In genomic region chr2:18559941-18560796, GRCh38 we compare ENCODE assay signal across 1 cellular context.
A peak's percentile ranks its signal among the peaks of the same experiment; 100 is the strongest.
TF ChIP-seq lines count a peak whose summit lies in the region.

A gene with protein sequence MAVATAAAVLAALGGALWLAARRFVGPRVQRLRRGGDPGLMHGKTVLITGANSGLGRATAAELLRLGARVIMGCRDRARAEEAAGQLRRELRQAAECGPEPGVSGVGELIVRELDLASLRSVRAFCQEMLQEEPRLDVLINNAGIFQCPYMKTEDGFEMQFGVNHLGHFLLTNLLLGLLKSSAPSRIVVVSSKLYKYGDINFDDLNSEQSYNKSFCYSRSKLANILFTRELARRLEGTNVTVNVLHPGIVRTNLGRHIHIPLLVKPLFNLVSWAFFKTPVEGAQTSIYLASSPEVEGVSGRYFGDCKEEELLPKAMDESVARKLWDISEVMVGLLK (minus strand): TSS chr2:18560653. CDS start chr2:18560572, 81 bp downstream.

TF ChIP-seq in HEK293, 187 proteins besides CTCF, POLR2A, EP300 and RAD21 (continued from another document):
- no peak for TF ChIP-seq ZNF645 (tag by site-specific recombination; IDR thresholded peaks at IDR 0.05)
- peak; percentile 73; the same call in 1 of the 2 replicates for TF ChIP-seq YY2 (tag by site-specific recombination; IDR thresholded peaks at IDR 0.05)
- TF ChIP-seq ZNF544 (tag by site-specific recombination; IDR thresholded peaks at IDR 0.05) = no peak
- no peak for TF ChIP-seq ZNF707 (tag by site-specific recombination; IDR thresholded peaks at IDR 0.05)
- TF ChIP-seq ZNF660 (tag by site-specific recombination; IDR thresholded peaks at IDR 0.05) = peak; percentile 65; the same call in 1 of the 2 replicates
- TF ChIP-seq ZNF76 (tag by site-specific recombination; IDR thresholded peaks at IDR 0.05; ENCODE audit: borderline replicate concordance, low read depth) = peak; percentile 95
- TF ChIP-seq ZNF211 (tag by site-specific recombination; IDR thresholded peaks at IDR 0.05; ENCODE audit: low read depth) = no peak
- no peak for TF ChIP-seq ZNF37A (tag by site-specific recombination; IDR thresholded peaks at IDR 0.05)
- TF ChIP-seq ZBTB48 (tag by site-specific recombination; IDR thresholded peaks at IDR 0.05) = peak; percentile 81
- TF ChIP-seq ZIC2 (tag by site-specific recombination; IDR thresholded peaks at IDR 0.05) = peak; percentile 63
- peak; percentile 70; the same call in 1 of the 2 replicates for TF ChIP-seq ZBTB17 (tag by site-specific recombination; IDR thresholded peaks at IDR 0.05)
- TF ChIP-seq ZBTB26 (tag by site-specific recombination; optimal IDR thresholded peaks at IDR 0.05) = peak; percentile 82
- TF ChIP-seq SP7 (tag by site-specific recombination; IDR thresholded peaks at IDR 0.05) = peak; percentile 10; the same call in 1 of the 2 replicates
- TF ChIP-seq ZNF677 (tag by site-specific recombination; IDR thresholded peaks at IDR 0.05) = 0 out of 2 replicates have a peak, but pooled peaks have one; percentile 21
- no peak for TF ChIP-seq BCL11B (tag by site-specific recombination; IDR thresholded peaks at IDR 0.05; ENCODE audit: low read depth)
- TF ChIP-seq, protein P1, sequence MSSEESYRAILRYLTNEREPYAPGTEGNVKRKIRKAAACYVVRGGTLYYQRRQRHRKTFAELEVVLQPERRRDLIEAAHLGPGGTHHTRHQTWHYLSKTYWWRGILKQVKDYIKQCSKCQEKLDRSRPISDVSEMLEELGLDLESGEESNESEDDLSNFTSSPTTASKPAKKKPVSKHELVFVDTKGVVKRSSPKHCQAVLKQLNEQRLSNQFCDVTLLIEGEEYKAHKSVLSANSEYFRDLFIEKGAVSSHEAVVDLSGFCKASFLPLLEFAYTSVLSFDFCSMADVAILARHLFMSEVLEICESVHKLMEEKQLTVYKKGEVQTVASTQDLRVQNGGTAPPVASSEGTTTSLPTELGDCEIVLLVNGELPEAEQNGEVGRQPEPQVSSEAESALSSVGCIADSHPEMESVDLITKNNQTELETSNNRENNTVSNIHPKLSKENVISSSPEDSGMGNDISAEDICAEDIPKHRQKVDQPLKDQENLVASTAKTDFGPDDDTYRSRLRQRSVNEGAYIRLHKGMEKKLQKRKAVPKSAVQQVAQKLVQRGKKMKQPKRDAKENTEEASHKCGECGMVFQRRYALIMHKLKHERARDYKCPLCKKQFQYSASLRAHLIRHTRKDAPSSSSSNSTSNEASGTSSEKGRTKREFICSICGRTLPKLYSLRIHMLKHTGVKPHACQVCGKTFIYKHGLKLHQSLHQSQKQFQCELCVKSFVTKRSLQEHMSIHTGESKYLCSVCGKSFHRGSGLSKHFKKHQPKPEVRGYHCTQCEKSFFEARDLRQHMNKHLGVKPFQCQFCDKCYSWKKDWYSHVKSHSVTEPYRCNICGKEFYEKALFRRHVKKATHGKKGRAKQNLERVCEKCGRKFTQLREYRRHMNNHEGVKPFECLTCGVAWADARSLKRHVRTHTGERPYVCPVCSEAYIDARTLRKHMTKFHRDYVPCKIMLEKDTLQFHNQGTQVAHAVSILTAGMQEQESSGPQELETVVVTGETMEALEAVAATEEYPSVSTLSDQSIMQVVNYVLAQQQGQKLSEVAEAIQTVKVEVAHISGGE (tag by site-specific recombination; conservative IDR thresholded peaks at IDR 0.05; ENCODE audit: low read depth) = peak; percentile 59
- TF ChIP-seq, protein P2, sequence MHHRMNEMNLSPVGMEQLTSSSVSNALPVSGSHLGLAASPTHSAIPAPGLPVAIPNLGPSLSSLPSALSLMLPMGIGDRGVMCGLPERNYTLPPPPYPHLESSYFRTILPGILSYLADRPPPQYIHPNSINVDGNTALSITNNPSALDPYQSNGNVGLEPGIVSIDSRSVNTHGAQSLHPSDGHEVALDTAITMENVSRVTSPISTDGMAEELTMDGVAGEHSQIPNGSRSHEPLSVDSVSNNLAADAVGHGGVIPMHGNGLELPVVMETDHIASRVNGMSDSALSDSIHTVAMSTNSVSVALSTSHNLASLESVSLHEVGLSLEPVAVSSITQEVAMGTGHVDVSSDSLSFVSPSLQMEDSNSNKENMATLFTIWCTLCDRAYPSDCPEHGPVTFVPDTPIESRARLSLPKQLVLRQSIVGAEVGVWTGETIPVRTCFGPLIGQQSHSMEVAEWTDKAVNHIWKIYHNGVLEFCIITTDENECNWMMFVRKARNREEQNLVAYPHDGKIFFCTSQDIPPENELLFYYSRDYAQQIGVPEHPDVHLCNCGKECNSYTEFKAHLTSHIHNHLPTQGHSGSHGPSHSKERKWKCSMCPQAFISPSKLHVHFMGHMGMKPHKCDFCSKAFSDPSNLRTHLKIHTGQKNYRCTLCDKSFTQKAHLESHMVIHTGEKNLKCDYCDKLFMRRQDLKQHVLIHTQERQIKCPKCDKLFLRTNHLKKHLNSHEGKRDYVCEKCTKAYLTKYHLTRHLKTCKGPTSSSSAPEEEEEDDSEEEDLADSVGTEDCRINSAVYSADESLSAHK (tag by site-specific recombination; IDR thresholded peaks at IDR 0.05) = no peak
- TF ChIP-seq, protein P3, sequence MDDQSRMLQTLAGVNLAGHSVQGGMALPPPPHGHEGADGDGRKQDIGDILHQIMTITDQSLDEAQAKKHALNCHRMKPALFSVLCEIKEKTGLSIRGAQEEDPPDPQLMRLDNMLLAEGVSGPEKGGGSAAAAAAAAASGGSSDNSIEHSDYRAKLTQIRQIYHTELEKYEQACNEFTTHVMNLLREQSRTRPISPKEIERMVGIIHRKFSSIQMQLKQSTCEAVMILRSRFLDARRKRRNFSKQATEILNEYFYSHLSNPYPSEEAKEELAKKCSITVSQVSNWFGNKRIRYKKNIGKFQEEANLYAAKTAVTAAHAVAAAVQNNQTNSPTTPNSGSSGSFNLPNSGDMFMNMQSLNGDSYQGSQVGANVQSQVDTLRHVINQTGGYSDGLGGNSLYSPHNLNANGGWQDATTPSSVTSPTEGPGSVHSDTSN (CRISPR knock-in tag; IDR thresholded peaks at IDR 0.05) = peak; percentile 93
- peak; percentile 47; the same call in 1 of the 2 replicates for TF ChIP-seq ZBTB7A (tag by site-specific recombination; IDR thresholded peaks at IDR 0.05; ENCODE audit: low read depth)
- TF ChIP-seq SP3 (tag by site-specific recombination; IDR thresholded peaks at IDR 0.05) = peak; percentile 83
- peak; percentile 87 for TF ChIP-seq ZBTB20 (tag by site-specific recombination; IDR thresholded peaks at IDR 0.05)
- no peak for TF ChIP-seq ZNF610 (tag by site-specific recombination; IDR thresholded peaks at IDR 0.05; ENCODE audit: borderline replicate concordance)
- TF ChIP-seq ZNF664 (tag by site-specific recombination; IDR thresholded peaks at IDR 0.05) = no peak
- peak; percentile 65; the same call in 1 of the 2 replicates for TF ChIP-seq KLF8 (tag by site-specific recombination; IDR thresholded peaks at IDR 0.05)
- TF ChIP-seq SP2 (tag by site-specific recombination; IDR thresholded peaks at IDR 0.05) = peak; percentile 66
- TF ChIP-seq ZNF214 (tag by site-specific recombination; IDR thresholded peaks at IDR 0.05; ENCODE audit: borderline replicate concordance) = no peak
- peak; percentile 73 for TF ChIP-seq PATZ1 (tag by site-specific recombination; IDR thresholded peaks at IDR 0.05)
- TF ChIP-seq ZBTB21 (tag by site-specific recombination; IDR thresholded peaks at IDR 0.05) = no peak
- no peak for TF ChIP-seq ZNF311 (tag by site-specific recombination; IDR thresholded peaks at IDR 0.05; ENCODE audit: borderline replicate concordance)
- no peak for TF ChIP-seq FEZF1 (tag by site-specific recombination; IDR thresholded peaks at IDR 0.05)
- TF ChIP-seq ZBTB8A (tag by site-specific recombination; IDR thresholded peaks at IDR 0.05) = peak; percentile 59
- TF ChIP-seq ZNF335 (tag by site-specific recombination; conservative IDR thresholded peaks at IDR 0.05) = peak; percentile 90
- TF ChIP-seq SCRT2 (tag by site-specific recombination; IDR thresholded peaks at IDR 0.05) = peak; percentile 99
